In genomic region chr4:26859762-26860156, GRCh38 we compare ENCODE assay signal across 8 cellular contexts. TPM values are rescaled to one million over a fixed set of nuclear protein-coding genes. Genes with fewer than 3 reads are reported as not detected.
DNase-seq lines count a peak whose midpoint lies in the region; ATAC-seq and TF ChIP-seq lines count a peak whose summit lies in the region.

No MANE protein-coding gene starts in this region.

- POLR2A ChIA-PET in HEK293T (lab: Yijun Ruan, JAX) = interaction anchor here (0.7 to 0.8 kb wide), 2 partner anchors 20 to 54 kb away, joined by 3 read pairs; no protein-coding TSS in a partner anchor

- H3K9ac ChIP-seq in mesendoderm (ENCODE audit: low read length) = peak overlapping the region; percentile 66

- peaks cover 9% of the 10 kb centered on the region for H3K4me1 ChIP-seq in mesendoderm (ENCODE audit: control insufficient read depth, low read depth, low read length)

- H3K56ac ChIP-seq in mesendoderm (ENCODE audit: low read length) = peak overlapping the region; percentile 88

- H3K36me3 ChIP-seq in mesendoderm (ENCODE audit: control insufficient read depth, insufficient read depth, low read length) = no peaks in the 10 kb centered on the region

- H2BK5ac ChIP-seq in mesendoderm (ENCODE audit: low read length) = no peak overlapping the region

- H3K27ac Mint-ChIP-seq in stimulated activated naive CD8-positive, alpha-beta T cell treated with anti-CD3 and anti-CD28 coated beads, Interleukin-15, Interleukin-2, amounts not matched to agents 100 ng/mL and 50 ng/mL, for 24 hours = peak overlapping the region; percentile 91

- H4K8ac ChIP-seq in mesendoderm (ENCODE audit: low read depth, low read length) = no peak overlapping the region

- CTCF ChIA-PET in HEK293T (lab: Yijun Ruan, JAX) = no interaction called here

- in situ Hi-C loops in astrocyte of the spinal cord (cut with HindIII; ENCODE audit: low sequenced_read_pairs) = no loop called here

- peak overlapping the region; percentile 91 for H3K4me3 Mint-ChIP-seq in stimulated activated naive CD8-positive, alpha-beta T cell treated with anti-CD3 and anti-CD28 coated beads, Interleukin-15, Interleukin-2, amounts not matched to agents 100 ng/mL and 50 ng/mL, for 24 hours

- H3K27me3 Mint-ChIP-seq in stimulated activated naive CD8-positive, alpha-beta T cell treated with anti-CD3 and anti-CD28 coated beads, Interleukin-15, Interleukin-2, amounts not matched to agents 100 ng/mL and 50 ng/mL, for 24 hours = no peaks in the 10 kb centered on the region

- H3K4me1 Mint-ChIP-seq in stimulated activated naive CD8-positive, alpha-beta T cell treated with anti-CD3 and anti-CD28 coated beads, Interleukin-15, Interleukin-2, amounts not matched to agents 100 ng/mL and 50 ng/mL, for 24 hours (ENCODE audit: low read depth) = peaks cover 55% of the 10 kb centered on the region

- DNase-seq in stimulated activated naive CD8-positive, alpha-beta T cell treated with anti-CD3 and anti-CD28 coated beads, Interleukin-15, Interleukin-2, amounts not matched to agents 100 U/mL and 50 U/mL, for 24 hours = no peak
- DNase-seq in astrocyte of the spinal cord (ENCODE audit: low read depth, low spot score) (no peak), mesendoderm (peak; percentile 36), HuH-7 (ENCODE audit: low spot score) (no peak), HEK293T (ENCODE audit: extremely low spot score) (no peak), NCI-H2081 treated with DMSO at 0.1 percent for 48 hours (lab: John Stamatoyannopoulos, UW) (no peak)
- no peak for DNase-seq in stimulated activated CD4-positive, alpha-beta T cell treated with anti-CD3 and anti-CD28 coated beads, Interleukin-4, amount 100 ng/mL, for 1 hour

- H3K18ac ChIP-seq in mesendoderm (ENCODE audit: low read length) = no peak overlapping the region

- no peaks in the 10 kb centered on the region for H3K9me3 Mint-ChIP-seq in stimulated activated naive CD8-positive, alpha-beta T cell treated with anti-CD3 and anti-CD28 coated beads, Interleukin-15, Interleukin-2, amounts not matched to agents 100 ng/mL and 50 ng/mL, for 24 hours

- no peaks in the 10 kb centered on the region for H3K79me1 ChIP-seq in mesendoderm (ENCODE audit: low read length)

- peak overlapping the region; percentile 15 for H3K4me2 ChIP-seq in mesendoderm (ENCODE audit: low read length)

- peaks cover 8% of the 10 kb centered on the region for H3K79me2 ChIP-seq in mesendoderm (ENCODE audit: control insufficient read depth, insufficient read depth, low read length)

- no peak for ATAC-seq in stimulated activated naive CD8-positive, alpha-beta T cell treated with anti-CD3 and anti-CD28 coated beads, Interleukin-15, Interleukin-2, amounts not matched to agents 100 U/mL and 50 U/mL, for 24 hours

- H3K27me3 ChIP-seq in mesendoderm (ENCODE audit: insufficient read depth, low read length, poor library complexity) = no peaks in the 10 kb centered on the region

- no CpG with 5 or more reads among the region's 5 CpGs for WGBS in mesendoderm (ENCODE audit: extremely low coverage, insufficient coverage, low lambda C conversion rate)

- TF ChIP-seq CTCF in astrocyte of the spinal cord (IDR thresholded peaks at IDR 0.05; ENCODE audit: low read depth, low read length) = no peak

- H2BK15ac ChIP-seq in mesendoderm (replicated peaks; ENCODE audit: low read depth) = no peak overlapping the region

- H3K4me3 ChIP-seq in astrocyte of the spinal cord (ENCODE audit: low read depth, low read length) (peak overlapping the region; percentile 78), mesendoderm (ENCODE audit: low read length) (peak overlapping the region; percentile 6)

- no peak overlapping the region for H2BK120ac ChIP-seq in mesendoderm (ENCODE audit: low read depth, low read length)

- no peak overlapping the region for H3K23ac ChIP-seq in mesendoderm (ENCODE audit: low read length)

- peak overlapping the region; percentile 9 for H2AK5ac ChIP-seq in mesendoderm (ENCODE audit: low read length)

- no peak overlapping the region for H3K4ac ChIP-seq in mesendoderm (ENCODE audit: low read depth, low read length)

- no peaks in the 10 kb centered on the region for H3K36me3 Mint-ChIP-seq in stimulated activated naive CD8-positive, alpha-beta T cell treated with anti-CD3 and anti-CD28 coated beads, Interleukin-15, Interleukin-2, amounts not matched to agents 100 ng/mL and 50 ng/mL, for 24 hours (ENCODE audit: low read depth)

- peak overlapping the region; percentile 8 for H3K27ac ChIP-seq in mesendoderm (ENCODE audit: low read depth, low read length)

- H4K5ac ChIP-seq in mesendoderm (ENCODE audit: low read length) = no peak overlapping the region

TF ChIP-seq in HEK293T, 16 proteins besides CTCF, POLR2A, EP300 and RAD21:
- TF ChIP-seq CTBP1 (IDR thresholded peaks at IDR 0.05; ENCODE audit: borderline replicate concordance) (no peak), LEF1 (IDR thresholded peaks at IDR 0.05; ENCODE audit: borderline replicate concordance) (no peak), NFRKB (IDR thresholded peaks at IDR 0.05) (no peak), SP1 (IDR thresholded peaks at IDR 0.05) (no peak), TARDBP (IDR thresholded peaks at IDR 0.05) (no peak), BHLHE40 (IDR thresholded peaks at IDR 0.05; ENCODE audit: borderline replicate concordance) (no peak), FOXA1 (IDR thresholded peaks at IDR 0.05) (no peak), ELF4 (IDR thresholded peaks at IDR 0.05) (no peak), FOXK2 (IDR thresholded peaks at IDR 0.05) (no peak), FOXM1 (IDR thresholded peaks at IDR 0.05; ENCODE audit: borderline replicate concordance) (no peak), PKNOX1 (IDR thresholded peaks at IDR 0.05) (no peak), ARNT (IDR thresholded peaks at IDR 0.05) (no peak), ZNF384 (IDR thresholded peaks at IDR 0.05) (no peak), L3MBTL2 (conservative IDR thresholded peaks at IDR 0.05) (no peak), HDGF (IDR thresholded peaks at IDR 0.05; ENCODE audit: borderline replicate concordance) (no peak), SUZ12 (IDR thresholded peaks at IDR 0.05) (no peak)

RNA-seq across cellular contexts. Expression of gene STIM2, which starts 0.9 kb away (rescaled TPM):
- 23.9 TPM for polyA plus RNA-seq in mesendoderm (2013, experiment 1 of 2)
- 22.4 TPM for polyA plus RNA-seq in mesendoderm (2013, experiment 2 of 2)
